19 cellular contexts compared by ENCODE assay signal in genomic region chr1:230421485-230421884, GRCh38. TPM values are rescaled to one million over a fixed set of nuclear protein-coding genes. Genes with fewer than 3 reads are reported as not detected.
"Had no signal": no experiment of that assay in that cellular context is flagged by ENCODE, and none has a peak within 500 bp of the region (broad histone marks: within the 10 kb centered on the region; RNA-seq: fewer than 3 reads in every experiment).

No MANE protein-coding gene starts in this region.

- H3K9me3 ChIP-seq: mucosa of descending colon, tibial artery had no signal

- ATAC-seq: gastroesophageal sphincter; left lung; mucosa of descending colon; naive thymus-derived CD8-positive, alpha-beta T cell; stimulated activated memory B cell treated with anti-CD40 and anti-IgM and Interleukin-4, amounts not matched to agents 10 μg/mL and 1 μg/mL and 100 μg/mL, for 72 hours had no signal

- H3K4me3 ChIP-seq: gastroesophageal sphincter, left lung, mucosa of descending colon, tibial artery had no signal

- DNase-seq: activated CD4-positive, alpha-beta T cell treated with anti-CD3 and anti-CD28 coated beads, Interleukin-2, amount 10 ng/mL, durations not matched to agents 24 days and 14 days; activated CD4-positive, CD25-positive, alpha-beta regulatory T cell; activated CD8-positive, alpha-beta memory T cell treated with anti-CD3 and anti-CD28 coated beads for 24 hours; activated naive CD4-positive, alpha-beta T cell; activated naive CD8-positive, alpha-beta T cell treated with anti-CD3 and anti-CD28 coated beads, Interleukin-2, amount 10 ng/mL, durations not matched to agents 7 days and 5 days; activated T-cell treated with anti-CD3 and anti-CD28 coated beads for 4 hours; dermis blood vessel endothelial cell; erythroblast; islet precursor cell; left lung; mammary epithelial cell; mucosa of descending colon; naive thymus-derived CD8-positive, alpha-beta T cell; nucleus accumbens; posterior cingulate gyrus; retina; tibial artery had no signal

- H3K36me3 ChIP-seq: gastroesophageal sphincter, left lung, tibial artery had no signal

- H3K27ac ChIP-seq: gastroesophageal sphincter, left lung, tibial artery had no signal

RNA-seq across cellular contexts. Expression of gene PGBD5, which starts 4.6 kb away (rescaled TPM):
- total RNA-seq: activated naive CD8-positive, alpha-beta T cell treated with anti-CD3 and anti-CD28 coated beads, Interleukin-2, amount 10 ng/mL, durations not matched to agents 7 days and 5 days; naive thymus-derived CD8-positive, alpha-beta T cell had no signal
- polyA plus RNA-seq: mammary epithelial cell; naive thymus-derived CD8-positive, alpha-beta T cell had no signal
